ENCODE assay signal across 8 cellular contexts in genomic region chr19:47013041-47013517, GRCh38. TPM values are rescaled to one million over a fixed set of nuclear protein-coding genes. Genes with fewer than 3 reads are reported as not detected.
A peak's percentile ranks its signal among the peaks of the same experiment; 100 is the strongest.
DNase-seq lines count a peak whose midpoint lies in the region; ATAC-seq and TF ChIP-seq lines count a peak whose summit lies in the region.

No MANE protein-coding gene starts in this region.

- intact Hi-C loops in esophagus muscularis mucosa (cut with DNase I) (no loop called here), natural killer cell (cut with micrococcal nuclease) (no loop called here)

- WGBS in esophagus muscularis mucosa = 11% methylated on average over 16 of the region's 16 CpGs

- no peaks in the 10 kb centered on the region for H3K36me3 Mint-ChIP-seq in natural killer cell

- peak overlapping the region; percentile 79 for H3K4me2 ChIP-seq in OCI-LY3 (ENCODE audit: low read length)

- no peaks in the 10 kb centered on the region for H3K9me3 ChIP-seq in OCI-LY3 (ENCODE audit: insufficient read depth, low read length)
- H3K9me3 ChIP-seq in esophagus muscularis mucosa = no peaks in the 10 kb centered on the region

- H3K27ac Mint-ChIP-seq in natural killer cell = no peak overlapping the region

- H3K4me3 ChIP-seq in OCI-LY3 (ENCODE audit: low read length) = peak overlapping the region; percentile 66
- H3K4me3 ChIP-seq in esophagus muscularis mucosa = no peak overlapping the region

- no peaks in the 10 kb centered on the region for H3K79me2 ChIP-seq in OCI-LY3 (ENCODE audit: low read length)

- H3K4me1 Mint-ChIP-seq in natural killer cell = peaks cover 10 to 11% of the 10 kb centered on the region in 2 donors

- H3K4me1 ChIP-seq in OCI-LY3 (ENCODE audit: low read length) = peaks cover 3% of the 10 kb centered on the region; the same call in 1 of the 2 replicates
- peaks cover 0 to 10% (median 7%) of the 10 kb centered on the region in 4 donors for H3K4me1 ChIP-seq in esophagus muscularis mucosa

- H3K9me3 Mint-ChIP-seq in natural killer cell = no peaks in the 10 kb centered on the region

- H3K9ac ChIP-seq in OCI-LY3 (ENCODE audit: low read length) = peak overlapping the region; percentile 21; the same call in 1 of the 2 replicates

- H3K36me3 ChIP-seq in OCI-LY3 (replicated peaks; ENCODE audit: low read depth, low read length) (no peaks in the 10 kb centered on the region), esophagus muscularis mucosa (no peaks in the 10 kb centered on the region)

- TF ChIP-seq POLR2A in esophagus muscularis mucosa (IDR thresholded peaks at IDR 0.05; ENCODE audit: low read depth) = no peak

- H3K27me3 ChIP-seq in OCI-LY3 (ENCODE audit: low read depth, low read length) = no peaks in the 10 kb centered on the region
- peaks cover 0 to 11% (median 0%) of the 10 kb centered on the region in 4 donors for H3K27me3 ChIP-seq in esophagus muscularis mucosa

- DNase-seq in COLO829 (ENCODE audit: low spot score) (peak; percentile 70), HPDE6-E6E7 (ENCODE audit: extremely low spot score) (peak; percentile 72), activated T-cell treated with anti-CD3 and anti-CD28 coated beads for 48 hours (ENCODE audit: low read depth) (peak; percentile 53), esophagus muscularis mucosa (ENCODE audit: extremely low spot score) (peak; percentile 93), natural killer cell (peak; percentile 66)
- DNase-seq in stimulated activated naive CD8-positive, alpha-beta T cell treated with anti-CD3 and anti-CD28 coated beads, Interleukin-15, Interleukin-2, amounts not matched to agents 100 U/mL and 50 U/mL, for 24 hours = peak; percentile 78

- ATAC-seq in natural killer cell (peak; percentile 88 to 99 (median 94)), HG03342 (IDR thresholded peaks at IDR 0.05; ENCODE audit: unreplicated experiment) (no peak)
- ATAC-seq in stimulated activated naive CD8-positive, alpha-beta T cell treated with anti-CD3 and anti-CD28 coated beads, Interleukin-15, Interleukin-2, amounts not matched to agents 100 U/mL and 50 U/mL, for 24 hours = peak; percentile 88

- TF ChIP-seq EP300 in esophagus muscularis mucosa (IDR thresholded peaks at IDR 0.05) = no peak

- H3K27ac ChIP-seq in OCI-LY3 (ENCODE audit: low read length) (no peak overlapping the region), esophagus muscularis mucosa (replicated peaks in 1 of 4) (no peak overlapping the region)

- H3K4me3 Mint-ChIP-seq in natural killer cell = no peak overlapping the region

- H3K27me3 Mint-ChIP-seq in natural killer cell (ENCODE audit: low read depth in 2 of 2) = peaks cover 12 to 19% of the 10 kb centered on the region in 2 donors

- no peaks in the 10 kb centered on the region for H4K20me1 ChIP-seq in OCI-LY3 (ENCODE audit: insufficient read depth, low read length)

- H2AFZ ChIP-seq in OCI-LY3 (ENCODE audit: low read depth, low read length) = peak overlapping the region; percentile 99

- TF ChIP-seq CTCF in OCI-LY3 (IDR thresholded peaks at IDR 0.05; ENCODE audit: low read depth, low read length) (peak; percentile 98), esophagus muscularis mucosa (IDR thresholded peaks at IDR 0.05) (peak in 2 of 3 experiments; percentile 91 to 99), natural killer cell (IDR thresholded peaks at IDR 0.05) (peak; percentile 99)

RNA-seq across cellular contexts. Expression of gene NPAS1, which starts 6.6 kb away (rescaled TPM):
- total RNA-seq in esophagus muscularis mucosa (under 1 TPM in 1 of 4 donors, not detected in 3; 0.34 TPM), natural killer cell (under 1 TPM in 2 of 3 donors, not detected in 1; 0.64 to 0.65 TPM)

RNA-seq across cellular contexts. Expression of gene TMEM160, which starts 35.3 kb away (rescaled TPM):
- total RNA-seq in esophagus muscularis mucosa (10 to 100 TPM; 34.8 to 46.7 (median 41.6) TPM), natural killer cell (10 to 100 TPM; 29.1 to 35.5 (median 31.3) TPM)
